In genomic region chr3:141341536-141341935, GRCh38 we compare ENCODE assay signal across 29 cellular contexts.
"Had no signal": no experiment of that assay in that cellular context is flagged by ENCODE, and none has a peak within 500 bp of the region (broad histone marks: within the 10 kb centered on the region; RNA-seq: fewer than 3 reads in every experiment).

No MANE protein-coding gene starts in this region.

- H3K4me1 ChIP-seq: ascending aorta had no signal

- H3K27me3 ChIP-seq: ascending aorta, cardiac muscle cell had no signal

- H3K36me3 ChIP-seq: ascending aorta, cardiac muscle cell had no signal

- H3K4me3 ChIP-seq: ascending aorta, cardiac muscle cell had no signal

- DNase-seq: activated B cell treated with CpG ODN at 0.5 μM for 24 hours; activated CD4-positive, alpha-beta memory T cell treated with anti-CD3 and anti-CD28 coated beads, Interleukin-2, amount 10 ng/mL, durations not matched to agents 7 days and 5 days; activated CD4-positive, alpha-beta T cell treated with anti-CD3 and anti-CD28 coated beads for 4 hours; activated CD4-positive, alpha-beta T cell treated with anti-CD3 and anti-CD28 coated beads, Interleukin-2, amount 10 ng/mL, durations not matched to agents 24 days and 14 days; activated CD4-positive, alpha-beta T cell treated with anti-CD3 and anti-CD28 coated beads, Interleukin-2, amount 50 U/mL, for 48 hours; activated CD4-positive, CD25-positive, alpha-beta regulatory T cell treated with anti-CD3 and anti-CD28 coated beads, Interleukin-2, amount 50 U/mL, for 72 hours; activated CD8-positive, alpha-beta memory T cell treated with anti-CD3 and anti-CD28 coated beads for 24 hours; activated CD8-positive, alpha-beta memory T cell treated with anti-CD3 and anti-CD28 coated beads, Interleukin-2, amount 10 ng/mL, durations not matched to agents 7 days and 5 days; activated CD8-positive, alpha-beta memory T cell treated with anti-CD3 and anti-CD28 coated beads, Interleukin-2, amount 50 U/mL, for 48 hours; activated CD8-positive, alpha-beta T cell treated with anti-CD3 and anti-CD28 coated beads, Interleukin-2, amount 10 ng/mL, durations not matched to agents 7 days and 5 days; activated effector memory CD4-positive, alpha-beta T cell treated with Interleukin-2 at 50 U/mL for 16 hours; activated gamma-delta T cell; activated naive CD4-positive, alpha-beta T cell treated with anti-CD3 and anti-CD28 coated beads, Interleukin-2, amount 10 ng/mL, durations not matched to agents 7 days and 5 days; activated naive CD4-positive, alpha-beta T cell treated with Interleukin-2 at 50 U/mL for 16 hours; activated naive CD8-positive, alpha-beta T cell treated with anti-CD3 and anti-CD28 coated beads, Interleukin-2, amount 10 ng/mL, durations not matched to agents 7 days and 5 days; activated naive CD8-positive, alpha-beta T cell treated with anti-CD3 and anti-CD28 coated beads, Interleukin-2, amount 50 U/mL, for 24 hours; activated T-cell treated with anti-CD3 and anti-CD28 coated beads, Interleukin-2, amount 50 U/mL, for 24 hours; activated T-cell treated with anti-CD3 and anti-CD28 coated beads, Interleukin-2, amount 50 U/mL, for 48 hours; amygdala; anterior cingulate cortex; caudate nucleus; cerebellar nuclear complex; T-cell; T-helper 17 cell had no signal

- H3K27ac ChIP-seq: ascending aorta, cardiac muscle cell, VCaP had no signal

- H3K9me3 ChIP-seq: ascending aorta had no signal

- FAIRE-seq: bronchial epithelial cell, TTC549 had no signal

- ATAC-seq: activated CD8-positive, alpha-beta memory T cell treated with anti-CD3 and anti-CD28 coated beads, Interleukin-2, amount 10 ng/mL, durations not matched to agents 7 days and 5 days; activated CD8-positive, alpha-beta T cell treated with anti-CD3 and anti-CD28 coated beads, Interleukin-2, amount 10 ng/mL, durations not matched to agents 7 days and 5 days; activated naive CD8-positive, alpha-beta T cell treated with anti-CD3 and anti-CD28 coated beads, Interleukin-2, amount 50 U/mL, for 24 hours; T-cell; T-helper 17 cell had no signal
